Comparison of ENCODE assay signal across 11 cellular contexts in genomic region chr12:9118161-9118560, GRCh38. TPM values are rescaled to one million over a fixed set of nuclear protein-coding genes. Genes with fewer than 3 reads are reported as not detected.
DNase-seq lines count a peak whose midpoint lies in the region; ATAC-seq and TF ChIP-seq lines count a peak whose summit lies in the region.
"Had no signal": no experiment of that assay in that cellular context is flagged by ENCODE, and none has a peak within 500 bp of the region (broad histone marks: within the 10 kb centered on the region; RNA-seq: fewer than 3 reads in every experiment).

No MANE protein-coding gene starts in this region.

- H3K4me1 Mint-ChIP-seq in activated B cell treated with CpG ODN at 0.5 μM for 24 hours (peaks cover 15% of the 10 kb centered on the region), naive B cell (peaks cover 16 to 20% (median 20%) of the 10 kb centered on the region in 3 donors)

- POLR2A ChIA-PET in activated B cell treated with CpG ODN at 0.5 μM for 24 hours (lab: Charles Lee): no interaction called here

- H3K27me3 Mint-ChIP-seq in activated B cell treated with CpG ODN at 0.5 μM for 24 hours (peaks cover 1% of the 10 kb centered on the region), naive B cell (peaks cover 0 to 5% (median 0%) of the 10 kb centered on the region in 3 donors)
- H3K27me3 Mint-ChIP-seq: brain had no signal

- no peaks in the 10 kb centered on the region for H3K36me3 Mint-ChIP-seq in activated B cell treated with CpG ODN at 0.5 μM for 24 hours (ENCODE audit: low read depth)
- no peaks in the 10 kb centered on the region for H3K36me3 Mint-ChIP-seq in naive B cell
- H3K36me3 Mint-ChIP-seq: brain had no signal

- ATAC-seq in HG02759 (IDR thresholded peaks at IDR 0.05; ENCODE audit: unreplicated experiment) (peak; percentile 62), activated B cell treated with CpG ODN at 0.5 μM for 24 hours (ENCODE audit: low read depth) (peak; percentile 74), naive B cell (ENCODE audit: low read depth in 2 of 2) (peak; percentile 73 to 83), HG02798 (IDR thresholded peaks at IDR 0.05; ENCODE audit: poor library complexity, unreplicated experiment) (no peak)

- TF ChIP-seq CTCF in activated B cell treated with CpG ODN at 0.5 μM for 24 hours (IDR thresholded peaks at IDR 0.05): no peak

- no peak overlapping the region for H3K4me3 Mint-ChIP-seq in activated B cell treated with CpG ODN at 0.5 μM for 24 hours
- no peak overlapping the region for H3K4me3 Mint-ChIP-seq in naive B cell
- H3K4me3 Mint-ChIP-seq: nephron had no signal

- DNase-seq in ELR (ENCODE audit: low read depth) (peak; percentile 8), activated B cell treated with CpG ODN at 0.5 μM for 24 hours (no peak), naive B cell (peak; percentile 17), HK-2 (ENCODE audit: unreplicated experiment) (no peak), NCI-H1417 treated with DMSO at 0.1 percent for 48 hours (lab: John Stamatoyannopoulos, UW) (no peak), iPS-NIHi7 (ENCODE audit: extremely low spot score) (no peak)
- DNase-seq: NCI-H524 treated with DMSO at 0.1 percent for 48 hours had no signal

- CTCF ChIA-PET in activated B cell treated with CpG ODN at 0.5 μM for 24 hours (lab: Charles Lee): no interaction called here

- intact Hi-C loops in activated B cell treated with CpG ODN at 0.5 μM for 24 hours (cut with micrococcal nuclease): no loop called here

- H3K9me3 Mint-ChIP-seq in activated B cell treated with CpG ODN at 0.5 μM for 24 hours (no peaks in the 10 kb centered on the region), naive B cell (no peaks in the 10 kb centered on the region)
- H3K9me3 Mint-ChIP-seq: brain, nephron had no signal

- H3K27ac Mint-ChIP-seq in activated B cell treated with CpG ODN at 0.5 μM for 24 hours (no peak overlapping the region), naive B cell (no peak overlapping the region)

RNA-seq across cellular contexts. Expression of gene A2M, which starts 2.4 kb away (rescaled TPM):
- total RNA-seq in activated B cell treated with CpG ODN at 0.5 μM for 24 hours: not detected in 2 replicates
- polyA plus RNA-seq in naive B cell (ENCODE audit: low read depth in 6 of 6): under 1 TPM in 1 of 6 donors, not detected in 5; 0.48 TPM

Comparison
In these comparisons a context has a peak if more than half of its experiments do, and no peak if none do; other contexts are left out.
1. DNase-seq: peak in ELR (single experiment) and naive B cell (single experiment); none in activated B cell treated with CpG ODN at 0.5 μM for 24 hours (single experiment), HK-2 (single experiment), NCI-H1417 treated with DMSO at 0.1 percent for 48 hours (single experiment) and iPS-NIHi7 (single experiment).